1 cellular context compared by ENCODE assay signal in the genomic region with DNA sequence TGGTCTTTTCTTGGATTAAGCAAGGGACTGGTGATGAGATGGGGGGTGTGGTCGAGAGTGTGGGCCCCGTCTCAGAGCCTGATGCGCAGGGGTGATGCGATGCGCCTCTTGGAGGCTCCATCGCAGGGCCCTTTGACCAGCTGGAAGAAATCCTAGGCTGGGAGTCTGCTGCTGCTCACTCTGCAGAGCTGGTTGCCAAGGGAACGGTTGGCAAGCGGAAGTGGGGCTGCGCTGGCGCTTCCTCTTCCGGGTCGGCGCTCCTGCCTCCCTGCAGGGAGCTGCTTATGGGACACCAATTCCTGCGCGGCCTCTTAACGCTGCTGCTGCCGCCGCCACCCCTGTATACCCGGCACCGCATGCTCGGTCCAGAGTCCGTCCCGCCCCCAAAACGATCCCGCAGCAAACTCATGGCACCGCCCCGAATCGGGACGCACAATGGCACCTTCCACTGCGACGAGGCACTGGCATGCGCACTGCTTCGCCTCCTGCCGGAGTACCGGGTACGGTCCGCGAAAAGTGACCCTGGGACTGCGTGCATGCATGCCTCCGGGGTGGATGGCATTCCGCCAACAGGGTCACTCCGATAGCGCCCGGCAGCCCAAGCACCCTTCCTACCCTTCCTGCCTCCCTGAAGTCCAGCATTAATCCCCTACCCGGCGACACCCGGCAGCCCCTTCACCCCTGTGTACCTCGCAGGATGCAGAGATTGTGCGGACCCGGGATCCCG.
TF ChIP-seq lines count a peak whose summit lies in the region.

A gene with protein sequence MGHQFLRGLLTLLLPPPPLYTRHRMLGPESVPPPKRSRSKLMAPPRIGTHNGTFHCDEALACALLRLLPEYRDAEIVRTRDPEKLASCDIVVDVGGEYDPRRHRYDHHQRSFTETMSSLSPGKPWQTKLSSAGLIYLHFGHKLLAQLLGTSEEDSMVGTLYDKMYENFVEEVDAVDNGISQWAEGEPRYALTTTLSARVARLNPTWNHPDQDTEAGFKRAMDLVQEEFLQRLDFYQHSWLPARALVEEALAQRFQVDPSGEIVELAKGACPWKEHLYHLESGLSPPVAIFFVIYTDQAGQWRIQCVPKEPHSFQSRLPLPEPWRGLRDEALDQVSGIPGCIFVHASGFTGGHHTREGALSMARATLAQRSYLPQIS (plus strand): TSS at position 242 of the 727 bp plus-strand sequence. CDS start 43 bp downstream, at position 285.

TF ChIP-seq in HepG2, 621 proteins besides CTCF, POLR2A, EP300 and RAD21 (continued from another document and continues in another):
- TF ChIP-seq ZNF121 (CRISPR knock-in tag; IDR thresholded peaks at IDR 0.05) (no peak), AHR (CRISPR knock-in tag; IDR thresholded peaks at IDR 0.05) (no peak), NCOR1 (IDR thresholded peaks at IDR 0.05; ENCODE audit: borderline replicate concordance, low read length) (0 out of 2 replicates have a peak, but pooled peaks have one; percentile 60), SCMH1 (CRISPR knock-in tag; IDR thresholded peaks at IDR 0.05; ENCODE audit: borderline replicate concordance) (no peak), MAFF (IDR thresholded peaks at IDR 0.05; ENCODE audit: low read depth, low read length) (no peak), RBM22 (optimal IDR thresholded peaks at IDR 0.05; ENCODE audit: low read length) (peak; percentile 99), ZNF850 (CRISPR knock-in tag; conservative IDR thresholded peaks at IDR 0.05) (no peak), ZNF547 (CRISPR knock-in tag; IDR thresholded peaks at IDR 0.05) (peak; percentile 81), PCBP2 (optimal IDR thresholded peaks at IDR 0.05; ENCODE audit: low read depth, low read length, poor library complexity, severe bottlenecking) (no peak), FOSL2 (CRISPR knock-in tag; IDR thresholded peaks at IDR 0.05) (peak; percentile 26; the same call in 1 of the 2 replicates), GABPA (IDR thresholded peaks at IDR 0.05; ENCODE audit: low read depth, low read length) (peak; percentile 97), GABPA (CRISPR knock-in tag; IDR thresholded peaks at IDR 0.05; ENCODE audit: low read depth) (peak; percentile 99), PRPF4 (IDR thresholded peaks at IDR 0.05; ENCODE audit: low read depth, low read length, poor library complexity, severe bottlenecking) (no peak), ZFP82 (CRISPR knock-in tag; IDR thresholded peaks at IDR 0.05; ENCODE audit: borderline replicate concordance) (no peak), SIX4 (CRISPR knock-in tag; IDR thresholded peaks at IDR 0.05) (no peak), ZNF598 (CRISPR knock-in tag; IDR thresholded peaks at IDR 0.05; ENCODE audit: borderline replicate concordance) (no peak; the same call in 1 of the 2 replicates), ZNF652 (CRISPR knock-in tag; IDR thresholded peaks at IDR 0.05; ENCODE audit: borderline replicate concordance, low read depth) (no peak), ARNT2 (CRISPR knock-in tag; IDR thresholded peaks at IDR 0.05; ENCODE audit: low read depth) (peak; percentile 84), MIER3 (CRISPR knock-in tag; IDR thresholded peaks at IDR 0.05; ENCODE audit: borderline replicate concordance) (peak; percentile 40; the same call in 1 of the 2 replicates), NFE2 (CRISPR knock-in tag; IDR thresholded peaks at IDR 0.05) (no peak), ZNF230 (CRISPR knock-in tag; IDR thresholded peaks at IDR 0.05) (peak; percentile 85; the same call in 1 of the 2 replicates), TSC22D2 (CRISPR knock-in tag; IDR thresholded peaks at IDR 0.05; ENCODE audit: borderline replicate concordance) (no peak), KLF9 (CRISPR knock-in tag; IDR thresholded peaks at IDR 0.05; ENCODE audit: low read depth) (0 out of 2 replicates have a peak, but pooled peaks have one; percentile 13), NAIF1 (CRISPR knock-in tag; IDR thresholded peaks at IDR 0.05; ENCODE audit: borderline replicate concordance) (no peak), MED13 (CRISPR knock-in tag; IDR thresholded peaks at IDR 0.05) (no peak; the same call in 1 of the 2 replicates), MEIS2 (CRISPR knock-in tag; IDR thresholded peaks at IDR 0.05) (no peak; the same call in 1 of the 2 replicates), SIX1 (CRISPR knock-in tag; IDR thresholded peaks at IDR 0.05; ENCODE audit: borderline replicate concordance) (no peak), MTA3 (CRISPR knock-in tag; IDR thresholded peaks at IDR 0.05) (no peak)
- TF ChIP-seq, protein P1, sequence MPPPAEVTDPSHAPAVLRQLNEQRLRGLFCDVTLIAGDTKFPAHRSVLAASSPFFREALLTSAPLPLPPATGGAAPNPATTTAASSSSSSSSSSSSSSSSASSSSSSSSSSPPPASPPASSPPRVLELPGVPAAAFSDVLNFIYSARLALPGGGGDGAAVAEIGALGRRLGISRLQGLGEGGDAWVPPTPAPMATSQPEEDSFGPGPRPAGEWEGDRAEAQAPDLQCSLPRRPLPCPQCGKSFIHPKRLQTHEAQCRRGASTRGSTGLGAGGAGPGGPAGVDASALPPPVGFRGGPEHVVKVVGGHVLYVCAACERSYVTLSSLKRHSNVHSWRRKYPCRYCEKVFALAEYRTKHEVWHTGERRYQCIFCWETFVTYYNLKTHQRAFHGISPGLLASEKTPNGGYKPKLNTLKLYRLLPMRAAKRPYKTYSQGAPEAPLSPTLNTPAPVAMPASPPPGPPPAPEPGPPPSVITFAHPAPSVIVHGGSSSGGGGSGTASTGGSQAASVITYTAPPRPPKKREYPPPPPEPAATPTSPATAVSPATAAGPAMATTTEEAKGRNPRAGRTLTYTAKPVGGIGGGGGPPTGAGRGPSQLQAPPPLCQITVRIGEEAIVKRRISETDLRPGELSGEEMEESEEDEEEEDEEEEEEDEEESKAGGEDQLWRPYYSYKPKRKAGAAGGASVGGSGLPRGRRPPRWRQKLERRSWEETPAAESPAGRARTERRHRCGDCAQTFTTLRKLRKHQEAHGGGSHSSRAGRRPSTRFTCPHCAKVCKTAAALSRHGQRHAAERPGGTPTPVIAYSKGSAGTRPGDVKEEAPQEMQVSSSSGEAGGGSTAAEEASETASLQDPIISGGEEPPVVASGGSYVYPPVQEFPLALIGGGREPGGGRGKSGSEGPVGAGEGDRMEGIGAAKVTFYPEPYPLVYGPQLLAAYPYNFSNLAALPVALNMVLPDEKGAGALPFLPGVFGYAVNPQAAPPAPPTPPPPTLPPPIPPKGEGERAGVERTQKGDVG (CRISPR knock-in tag; IDR thresholded peaks at IDR 0.05; ENCODE audit: borderline replicate concordance), result no peak
- TF ChIP-seq, protein P2, sequence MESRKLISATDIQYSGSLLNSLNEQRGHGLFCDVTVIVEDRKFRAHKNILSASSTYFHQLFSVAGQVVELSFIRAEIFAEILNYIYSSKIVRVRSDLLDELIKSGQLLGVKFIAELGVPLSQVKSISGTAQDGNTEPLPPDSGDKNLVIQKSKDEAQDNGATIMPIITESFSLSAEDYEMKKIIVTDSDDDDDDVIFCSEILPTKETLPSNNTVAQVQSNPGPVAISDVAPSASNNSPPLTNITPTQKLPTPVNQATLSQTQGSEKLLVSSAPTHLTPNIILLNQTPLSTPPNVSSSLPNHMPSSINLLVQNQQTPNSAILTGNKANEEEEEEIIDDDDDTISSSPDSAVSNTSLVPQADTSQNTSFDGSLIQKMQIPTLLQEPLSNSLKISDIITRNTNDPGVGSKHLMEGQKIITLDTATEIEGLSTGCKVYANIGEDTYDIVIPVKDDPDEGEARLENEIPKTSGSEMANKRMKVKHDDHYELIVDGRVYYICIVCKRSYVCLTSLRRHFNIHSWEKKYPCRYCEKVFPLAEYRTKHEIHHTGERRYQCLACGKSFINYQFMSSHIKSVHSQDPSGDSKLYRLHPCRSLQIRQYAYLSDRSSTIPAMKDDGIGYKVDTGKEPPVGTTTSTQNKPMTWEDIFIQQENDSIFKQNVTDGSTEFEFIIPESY (CRISPR knock-in tag; IDR thresholded peaks at IDR 0.05), result peak; percentile 6; the same call in 1 of the 2 replicates
- TF ChIP-seq, protein P3, sequence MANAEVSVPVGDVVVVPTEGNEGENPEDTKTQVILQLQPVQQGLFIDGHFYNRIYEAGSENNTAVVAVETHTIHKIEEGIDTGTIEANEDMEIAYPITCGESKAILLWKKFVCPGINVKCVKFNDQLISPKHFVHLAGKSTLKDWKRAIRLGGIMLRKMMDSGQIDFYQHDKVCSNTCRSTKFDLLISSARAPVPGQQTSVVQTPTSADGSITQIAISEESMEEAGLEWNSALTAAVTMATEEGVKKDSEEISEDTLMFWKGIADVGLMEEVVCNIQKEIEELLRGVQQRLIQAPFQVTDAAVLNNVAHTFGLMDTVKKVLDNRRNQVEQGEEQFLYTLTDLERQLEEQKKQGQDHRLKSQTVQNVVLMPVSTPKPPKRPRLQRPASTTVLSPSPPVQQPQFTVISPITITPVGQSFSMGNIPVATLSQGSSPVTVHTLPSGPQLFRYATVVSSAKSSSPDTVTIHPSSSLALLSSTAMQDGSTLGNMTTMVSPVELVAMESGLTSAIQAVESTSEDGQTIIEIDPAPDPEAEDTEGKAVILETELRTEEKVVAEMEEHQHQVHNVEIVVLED (CRISPR knock-in tag; IDR thresholded peaks at IDR 0.05; ENCODE audit: borderline replicate concordance), result peak; percentile 74; the same call in 1 of the 2 replicates
- TF ChIP-seq, protein P4, sequence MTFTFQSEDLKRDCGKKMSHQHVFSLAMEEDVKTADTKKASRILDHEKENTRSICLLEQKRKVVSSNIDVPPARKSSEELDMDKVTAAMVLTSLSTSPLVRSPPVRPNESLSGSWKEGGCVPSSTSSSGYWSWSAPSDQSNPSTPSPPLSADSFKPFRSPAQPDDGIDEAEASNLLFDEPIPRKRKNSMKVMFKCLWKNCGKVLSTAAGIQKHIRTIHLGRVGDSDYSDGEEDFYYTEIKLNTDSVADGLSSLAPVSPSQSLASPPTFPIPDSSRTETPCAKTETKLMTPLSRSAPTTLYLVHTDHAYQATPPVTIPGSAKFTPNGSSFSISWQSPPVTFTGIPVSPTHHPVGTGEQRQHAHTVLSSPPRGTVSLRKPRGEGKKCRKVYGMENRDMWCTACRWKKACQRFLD (CRISPR knock-in tag; IDR thresholded peaks at IDR 0.05; ENCODE audit: borderline replicate concordance), result peak; percentile 81; the same call in 1 of the 2 replicates
- TF ChIP-seq, protein P5, sequence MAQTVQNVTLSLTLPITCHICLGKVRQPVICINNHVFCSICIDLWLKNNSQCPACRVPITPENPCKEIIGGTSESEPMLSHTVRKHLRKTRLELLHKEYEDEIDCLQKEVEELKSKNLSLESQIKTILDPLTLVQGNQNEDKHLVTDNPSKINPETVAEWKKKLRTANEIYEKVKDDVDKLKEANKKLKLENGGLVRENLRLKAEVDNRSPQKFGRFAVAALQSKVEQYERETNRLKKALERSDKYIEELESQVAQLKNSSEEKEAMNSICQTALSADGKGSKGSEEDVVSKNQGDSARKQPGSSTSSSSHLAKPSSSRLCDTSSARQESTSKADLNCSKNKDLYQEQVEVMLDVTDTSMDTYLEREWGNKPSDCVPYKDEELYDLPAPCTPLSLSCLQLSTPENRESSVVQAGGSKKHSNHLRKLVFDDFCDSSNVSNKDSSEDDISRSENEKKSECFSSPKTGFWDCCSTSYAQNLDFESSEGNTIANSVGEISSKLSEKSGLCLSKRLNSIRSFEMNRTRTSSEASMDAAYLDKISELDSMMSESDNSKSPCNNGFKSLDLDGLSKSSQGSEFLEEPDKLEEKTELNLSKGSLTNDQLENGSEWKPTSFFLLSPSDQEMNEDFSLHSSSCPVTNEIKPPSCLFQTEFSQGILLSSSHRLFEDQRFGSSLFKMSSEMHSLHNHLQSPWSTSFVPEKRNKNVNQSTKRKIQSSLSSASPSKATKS (CRISPR knock-in tag; IDR thresholded peaks at IDR 0.05), result no peak
- TF ChIP-seq, protein P6, sequence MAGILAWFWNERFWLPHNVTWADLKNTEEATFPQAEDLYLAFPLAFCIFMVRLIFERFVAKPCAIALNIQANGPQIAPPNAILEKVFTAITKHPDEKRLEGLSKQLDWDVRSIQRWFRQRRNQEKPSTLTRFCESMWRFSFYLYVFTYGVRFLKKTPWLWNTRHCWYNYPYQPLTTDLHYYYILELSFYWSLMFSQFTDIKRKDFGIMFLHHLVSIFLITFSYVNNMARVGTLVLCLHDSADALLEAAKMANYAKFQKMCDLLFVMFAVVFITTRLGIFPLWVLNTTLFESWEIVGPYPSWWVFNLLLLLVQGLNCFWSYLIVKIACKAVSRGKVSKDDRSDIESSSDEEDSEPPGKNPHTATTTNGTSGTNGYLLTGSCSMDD (CRISPR knock-in tag; IDR thresholded peaks at IDR 0.05), result no peak
- TF ChIP-seq, protein P7, sequence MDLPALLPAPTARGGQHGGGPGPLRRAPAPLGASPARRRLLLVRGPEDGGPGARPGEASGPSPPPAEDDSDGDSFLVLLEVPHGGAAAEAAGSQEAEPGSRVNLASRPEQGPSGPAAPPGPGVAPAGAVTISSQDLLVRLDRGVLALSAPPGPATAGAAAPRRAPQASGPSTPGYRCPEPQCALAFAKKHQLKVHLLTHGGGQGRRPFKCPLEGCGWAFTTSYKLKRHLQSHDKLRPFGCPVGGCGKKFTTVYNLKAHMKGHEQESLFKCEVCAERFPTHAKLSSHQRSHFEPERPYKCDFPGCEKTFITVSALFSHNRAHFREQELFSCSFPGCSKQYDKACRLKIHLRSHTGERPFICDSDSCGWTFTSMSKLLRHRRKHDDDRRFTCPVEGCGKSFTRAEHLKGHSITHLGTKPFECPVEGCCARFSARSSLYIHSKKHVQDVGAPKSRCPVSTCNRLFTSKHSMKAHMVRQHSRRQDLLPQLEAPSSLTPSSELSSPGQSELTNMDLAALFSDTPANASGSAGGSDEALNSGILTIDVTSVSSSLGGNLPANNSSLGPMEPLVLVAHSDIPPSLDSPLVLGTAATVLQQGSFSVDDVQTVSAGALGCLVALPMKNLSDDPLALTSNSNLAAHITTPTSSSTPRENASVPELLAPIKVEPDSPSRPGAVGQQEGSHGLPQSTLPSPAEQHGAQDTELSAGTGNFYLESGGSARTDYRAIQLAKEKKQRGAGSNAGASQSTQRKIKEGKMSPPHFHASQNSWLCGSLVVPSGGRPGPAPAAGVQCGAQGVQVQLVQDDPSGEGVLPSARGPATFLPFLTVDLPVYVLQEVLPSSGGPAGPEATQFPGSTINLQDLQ (CRISPR knock-in tag; IDR thresholded peaks at IDR 0.05), result 0 out of 2 replicates have a peak, but pooled peaks have one; percentile 41
- TF ChIP-seq, protein P8, sequence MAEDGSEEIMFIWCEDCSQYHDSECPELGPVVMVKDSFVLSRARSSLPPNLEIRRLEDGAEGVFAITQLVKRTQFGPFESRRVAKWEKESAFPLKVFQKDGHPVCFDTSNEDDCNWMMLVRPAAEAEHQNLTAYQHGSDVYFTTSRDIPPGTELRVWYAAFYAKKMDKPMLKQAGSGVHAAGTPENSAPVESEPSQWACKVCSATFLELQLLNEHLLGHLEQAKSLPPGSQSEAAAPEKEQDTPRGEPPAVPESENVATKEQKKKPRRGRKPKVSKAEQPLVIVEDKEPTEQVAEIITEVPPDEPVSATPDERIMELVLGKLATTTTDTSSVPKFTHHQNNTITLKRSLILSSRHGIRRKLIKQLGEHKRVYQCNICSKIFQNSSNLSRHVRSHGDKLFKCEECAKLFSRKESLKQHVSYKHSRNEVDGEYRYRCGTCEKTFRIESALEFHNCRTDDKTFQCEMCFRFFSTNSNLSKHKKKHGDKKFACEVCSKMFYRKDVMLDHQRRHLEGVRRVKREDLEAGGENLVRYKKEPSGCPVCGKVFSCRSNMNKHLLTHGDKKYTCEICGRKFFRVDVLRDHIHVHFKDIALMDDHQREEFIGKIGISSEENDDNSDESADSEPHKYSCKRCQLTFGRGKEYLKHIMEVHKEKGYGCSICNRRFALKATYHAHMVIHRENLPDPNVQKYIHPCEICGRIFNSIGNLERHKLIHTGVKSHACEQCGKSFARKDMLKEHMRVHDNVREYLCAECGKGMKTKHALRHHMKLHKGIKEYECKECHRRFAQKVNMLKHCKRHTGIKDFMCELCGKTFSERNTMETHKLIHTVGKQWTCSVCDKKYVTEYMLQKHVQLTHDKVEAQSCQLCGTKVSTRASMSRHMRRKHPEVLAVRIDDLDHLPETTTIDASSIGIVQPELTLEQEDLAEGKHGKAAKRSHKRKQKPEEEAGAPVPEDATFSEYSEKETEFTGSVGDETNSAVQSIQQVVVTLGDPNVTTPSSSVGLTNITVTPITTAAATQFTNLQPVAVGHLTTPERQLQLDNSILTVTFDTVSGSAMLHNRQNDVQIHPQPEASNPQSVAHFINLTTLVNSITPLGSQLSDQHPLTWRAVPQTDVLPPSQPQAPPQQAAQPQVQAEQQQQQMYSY (CRISPR knock-in tag; IDR thresholded peaks at IDR 0.05), result no peak
